Comparison of ENCODE assay signal across 23 cellular contexts in genomic region chr2:53641290-53641689, GRCh38.
"Had no signal": no experiment of that assay in that cellular context is flagged by ENCODE, and none has a peak within 500 bp of the region (broad histone marks: within the 10 kb centered on the region; RNA-seq: fewer than 3 reads in every experiment).

No MANE protein-coding gene starts in this region.

- DNase-seq: effector CD4-positive, alpha-beta T cell; endodermal cell; erythroblast; foreskin keratinocyte; left colon; left ventricle myocardium superior; mesenchymal stem cell; midbrain; naive B cell; nephron progenitor cell; posterior cingulate gyrus; spleen; stimulated activated CD4-positive, alpha-beta T cell treated with anti-CD3 and anti-CD28 coated beads, Interleukin-15, amount 100 ng/mL, for 24 hours; stimulated activated CD4-positive, alpha-beta T cell treated with anti-CD3 and anti-CD28 coated beads, Interleukin-2, amount 100 ng/mL, for 24 hours; stimulated activated naive CD4-positive, alpha-beta T cell; stomach; substantia nigra; transverse colon had no signal

- H3K36me3 ChIP-seq: spleen, stomach, thoracic aorta, transverse colon had no signal

- H3K4me3 ChIP-seq: coronary artery, hepatocyte, lung, spleen, stomach, thoracic aorta, transverse colon had no signal

- H3K4me2 ChIP-seq: hepatocyte had no signal

- H3K4me1 Mint-ChIP-seq: endodermal cell, naive B cell, nephron progenitor cell had no signal

- H3K27ac ChIP-seq: coronary artery, foreskin keratinocyte, hepatocyte, spleen, stomach, thoracic aorta, transverse colon had no signal

- H3K9me3 Mint-ChIP-seq: endodermal cell had no signal

- H3K27me3 Mint-ChIP-seq: naive B cell had no signal

- H3K27ac Mint-ChIP-seq: endodermal cell, naive B cell, nephron progenitor cell had no signal

- H3K79me2 ChIP-seq: hepatocyte had no signal

- H3K4me1 ChIP-seq: foreskin keratinocyte, spleen, stomach, transverse colon had no signal

- ATAC-seq: left colon, left ventricle myocardium superior, sciatic nerve had no signal

- H3K27me3 ChIP-seq: foreskin keratinocyte, hepatocyte, spleen, stomach, transverse colon had no signal

- H3K4me3 Mint-ChIP-seq: endodermal cell, naive B cell, nephron progenitor cell had no signal

- H3K9me3 ChIP-seq: spleen, stomach, thoracic aorta, transverse colon had no signal

- H2AFZ ChIP-seq: hepatocyte had no signal
